ENCODE assay signal across 17 cellular contexts in the genomic region with DNA sequence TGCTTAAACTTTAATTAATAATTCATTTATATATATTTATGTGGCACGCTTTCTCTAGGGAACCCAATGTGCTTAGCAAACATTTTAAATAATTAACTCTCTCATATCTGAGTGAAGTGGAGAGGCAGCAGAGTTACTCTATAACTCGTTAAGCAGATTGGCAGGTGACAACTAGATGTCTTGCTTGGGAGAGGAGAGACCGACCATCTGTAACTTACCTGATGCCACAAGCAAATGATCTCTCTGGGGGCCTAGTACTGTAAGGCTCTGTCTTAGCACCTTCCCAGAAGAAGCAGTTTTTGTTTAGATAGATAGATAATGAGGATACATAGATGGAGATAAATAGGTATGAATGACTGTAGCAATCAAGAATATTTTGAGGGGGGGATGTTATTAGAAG. TPM values are rescaled to one million over a fixed set of nuclear protein-coding genes. Genes with fewer than 3 reads are reported as not detected.
DNase-seq lines count a peak whose midpoint lies in the region; ATAC-seq, FAIRE-seq and TF ChIP-seq lines count a peak whose summit lies in the region.
"Had no signal": no experiment of that assay in that cellular context is flagged by ENCODE, and none has a peak within 500 bp of the region (broad histone marks: within the 10 kb centered on the region; RNA-seq: fewer than 3 reads in every experiment).

No MANE protein-coding gene starts in this region.

- TF ChIP-seq EP300 in GM12878 (IDR thresholded peaks at IDR 0.05; ENCODE audit: borderline replicate concordance in 1 of 2, control insufficient read depth in 1 of 2, low read depth in 2 of 2, low read length in 2 of 2): no peak

- RAD21 ChIA-PET in GM12878 (lab: Charles Lee; ENCODE audit: unreplicated experiment): no interaction called here

- BruUV-seq in GM12878 (replicated peaks; lab: Mats Ljungman, UMichigan): no TSS peak

- no peaks in the 10 kb centered on the region; a peak in 1 of 4 replicates for H3K27me3 ChIP-seq in GM12878 (replicated peaks in 1 of 2; ENCODE audit: control insufficient read depth in 2 of 2, insufficient read depth in 2 of 2, low read length in 1 of 2)
- H3K27me3 ChIP-seq in body of pancreas: no peaks in the 10 kb centered on the region
- H3K27me3 ChIP-seq: BLaER1 treated with 17β-estradiol and CSF1 and Interleukin-3, amounts not matched to agents 10 nM and 100 nM; gastrocnemius medialis had no signal

- SMC1A ChIA-PET in GM12878 (lab: Charles Lee; ENCODE audit: uncharacterized antibody, unreplicated experiment): interaction anchor here (1.6 kb wide), 1 partner anchor 15 kb away, joined by 5 read pairs; no protein-coding TSS in a partner anchor

- H4K20me1 ChIP-seq in GM12878 (ENCODE audit: control insufficient read depth, insufficient read depth): no peaks in the 10 kb centered on the region
- H4K20me1 ChIP-seq: BLaER1 treated with 17β-estradiol and CSF1 and Interleukin-3, amounts not matched to agents 10 nM and 100 nM had no signal

- in situ Hi-C loops in GM12878 (cut with MboI): no loop called here

- H3K36me3 ChIP-seq in GM12878 (ENCODE audit: control insufficient read depth in 2 of 2, insufficient read depth in 2 of 2, low read length in 1 of 2) (no peaks in the 10 kb centered on the region), body of pancreas (replicated peaks in 1 of 2; ENCODE audit: insufficient read depth in 1 of 2, low read depth in 2 of 2) (no peaks in the 10 kb centered on the region)
- H3K36me3 ChIP-seq: gastrocnemius medialis had no signal

- WGBS in GM12878 (ENCODE audit: insufficient coverage, insufficient replicate concordance, low lambda C conversion rate, missing lambda C conversion rate): 51% methylated on average over 3 of the region's 3 CpGs
- WGBS in body of pancreas, 2 donors: 85 to 89% methylated on average over 3 of the region's 3 CpGs

- H3K79me2 ChIP-seq in GM12878 (ENCODE audit: control insufficient read depth, insufficient read depth, low read length): no peaks in the 10 kb centered on the region

- H2AFZ ChIP-seq in GM12878 (ENCODE audit: control insufficient read depth, low read depth, low read length): no peak overlapping the region

- CTCF ChIA-PET in GM12878 (lab: Yijun Ruan, JAX): interaction anchor here (1.5 kb wide), 1 partner anchor 15 kb away, joined by 3 read pairs; no protein-coding TSS in a partner anchor

- no peak for TF ChIP-seq RAD21 in GM12878 (IDR thresholded peaks at IDR 0.05; ENCODE audit: insufficient read depth, low read depth, low read length)

- DNase-seq in GM12878 (ENCODE audit: low read depth, low spot score) (no peak), body of pancreas (no peak), sciatic nerve (ENCODE audit: low spot score) (no peak), HK-2 (ENCODE audit: unreplicated experiment) (no peak), T-helper 1 cell (no peak)
- DNase-seq: activated naive CD4-positive, alpha-beta T cell treated with anti-CD3 and anti-CD28 coated beads for 36 hours; caudate nucleus; EL; gastrocnemius medialis; H9; T-helper 9 cell had no signal

- ATAC-seq in GM19023 (IDR thresholded peaks at IDR 0.05; ENCODE audit: unreplicated experiment): peak; percentile 39
- ATAC-seq in GM21717 (IDR thresholded peaks at IDR 0.05; ENCODE audit: unreplicated experiment): peak; percentile 46
- ATAC-seq in HG03196 (IDR thresholded peaks at IDR 0.05; ENCODE audit: unreplicated experiment): peak; percentile 66
- ATAC-seq in GM12878: peak; percentile 48
- ATAC-seq in body of pancreas: no peak
- no peak for ATAC-seq in sciatic nerve
- ATAC-seq: gastrocnemius medialis had no signal

- H3K9me3 ChIP-seq in GM12878 (replicated peaks; ENCODE audit: control insufficient read depth, insufficient read depth, low read length): peaks cover 10% of the 10 kb centered on the region; the same call in 2 of the 3 replicates
- no peaks in the 10 kb centered on the region for H3K9me3 ChIP-seq in body of pancreas
- H3K9me3 ChIP-seq: gastrocnemius medialis had no signal

- H3K27ac ChIP-seq in GM12878 (ENCODE audit: control insufficient read depth, insufficient read depth) (peak overlapping the region; percentile 89), body of pancreas (no peak overlapping the region)
- H3K27ac ChIP-seq: BLaER1 treated with 17β-estradiol and CSF1 and Interleukin-3, amounts not matched to agents 10 nM and 100 nM; gastrocnemius medialis had no signal

- TF ChIP-seq POLR2A in GM12878 (IDR thresholded peaks at IDR 0.05; ENCODE audit: low read depth, low read length) (no peak), body of pancreas (IDR thresholded peaks at IDR 0.05) (no peak)

- H3K4me2 ChIP-seq in GM12878 (ENCODE audit: control insufficient read depth, insufficient read depth): peak overlapping the region; percentile 10; the same call in 1 of the 2 replicates

- H3K4me3 ChIP-seq in GM12878: no peak overlapping the region
- H3K4me3 ChIP-seq in body of pancreas: no peak overlapping the region
- H3K4me3 ChIP-seq: BLaER1 treated with 17β-estradiol and CSF1 and Interleukin-3, amounts not matched to agents 10 nM and 100 nM; gastrocnemius medialis had no signal

- TF ChIP-seq CTCF in GM12878 (IDR thresholded peaks at IDR 0.05 in 2 of 3, conservative IDR thresholded peaks at IDR 0.05 in 1 of 3; ENCODE audit: control insufficient read depth in 2 of 3, extremely low read depth in 1 of 3, insufficient read depth in 1 of 3, low read depth in 3 of 3, low read length in 3 of 3): no peak
- TF ChIP-seq CTCF in body of pancreas (IDR thresholded peaks at IDR 0.05): no peak

- POLR2A ChIA-PET in GM12878 (lab: Charles Lee): no interaction called here

- no peak for FAIRE-seq in GM12878 (lab: Jason Lieb, UNC)
- FAIRE-seq: endometrium, keratinocyte had no signal

- H3K9ac ChIP-seq in GM12878 (ENCODE audit: control insufficient read depth, insufficient read depth, low read length): no peak overlapping the region
- H3K9ac ChIP-seq: BLaER1 treated with 17β-estradiol and CSF1 and Interleukin-3, amounts not matched to agents 10 nM and 100 nM had no signal

- peaks cover 96% of the 10 kb centered on the region for H3K4me1 ChIP-seq in GM12878 (ENCODE audit: control insufficient read depth, insufficient read depth, low read length)
- H3K4me1 ChIP-seq in body of pancreas: peaks cover 14% of the 10 kb centered on the region
- H3K4me1 ChIP-seq: gastrocnemius medialis had no signal

- intact Hi-C loops in GM12878 (cut with micrococcal nuclease; ENCODE audit: unreplicated experiment): no loop called here
- intact Hi-C loops in body of pancreas (cut with DNase I): no loop called here
- intact Hi-C loops in sciatic nerve (cut with DNase I): no loop called here

TF ChIP-seq in GM12878, 131 proteins besides CTCF, POLR2A, EP300 and RAD21 (continues in another document):
- TF ChIP-seq, protein P1, sequence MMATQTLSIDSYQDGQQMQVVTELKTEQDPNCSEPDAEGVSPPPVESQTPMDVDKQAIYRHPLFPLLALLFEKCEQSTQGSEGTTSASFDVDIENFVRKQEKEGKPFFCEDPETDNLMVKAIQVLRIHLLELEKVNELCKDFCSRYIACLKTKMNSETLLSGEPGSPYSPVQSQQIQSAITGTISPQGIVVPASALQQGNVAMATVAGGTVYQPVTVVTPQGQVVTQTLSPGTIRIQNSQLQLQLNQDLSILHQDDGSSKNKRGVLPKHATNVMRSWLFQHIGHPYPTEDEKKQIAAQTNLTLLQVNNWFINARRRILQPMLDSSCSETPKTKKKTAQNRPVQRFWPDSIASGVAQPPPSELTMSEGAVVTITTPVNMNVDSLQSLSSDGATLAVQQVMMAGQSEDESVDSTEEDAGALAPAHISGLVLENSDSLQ (IDR thresholded peaks at IDR 0.05): peak; percentile 65
- TF ChIP-seq BHLHE40 (IDR thresholded peaks at IDR 0.05; ENCODE audit: borderline replicate concordance in 1 of 2, low read depth in 2 of 2, low read length in 1 of 2) (peak in 1 of 2 experiments; percentile 21; a peak in 1 of 4 replicates), HDGF (IDR thresholded peaks at IDR 0.05) (no peak), FOXK2 (IDR thresholded peaks at IDR 0.05) (no peak)

RNA-seq across cellular contexts. Expression of a gene that starts 11.9 kb away (rescaled TPM):
- total RNA-seq in GM12878 (2013; cell fraction: nucleolus; rRNA removed): 303 and 318 TPM in 2 replicates
- total RNA-seq in GM12878 (2014; rRNA removed) (49.5 and 56.9 TPM in 2 replicates), GM12878 (2014; rRNA removed; fragmentation: Illumina TruSeq; extraction: Trizol) (64.8 and 71.3 TPM in 2 replicates), GM12878 (2021) (52.0 and 54.6 TPM in 2 replicates), body of pancreas (10 to 100 TPM; 32.3 to 64.1 TPM), sciatic nerve (17.1 TPM)
- 65.9 TPM for polyA plus RNA-seq in GM12878 (2011; ENCODE audit: low read depth)
- polyA plus RNA-seq in GM12878 (2011; rRNA removed) (43.2 and 48.5 TPM in 2 replicates), GM12878 (2014; fragmentation: Illumina TruSeq; extraction: Trizol) (82.2 and 100 TPM in 2 replicates), GM12878 (2014; fragmentation: Nextera tagmentation; extraction: Ambion mirVana) (10 to 100 TPM; 26.9 to 28.4 TPM), GM12878 (2014; rRNA removed) (48.3 and 51.4 TPM in 2 replicates), GM12878 (2016; fragmentation: Nextera tagmentation; extraction: Ambion mirVana) (10 to 100 TPM; 20.4 to 29.5 TPM)
- polyA plus RNA-seq in GM12878 (2011; cell fraction: cytosol; rRNA removed): 18.9 and 20.7 TPM in 2 replicates
- polyA plus RNA-seq in GM12878 (2011; cell fraction: nucleus; rRNA removed): 29.6 and 33.5 TPM in 2 replicates
- 59.5 and 76.1 TPM in 2 replicates for polyA plus RNA-seq in GM12878 (2012)
- polyA minus RNA-seq in GM12878 (2011; rRNA and poly(A)+ RNA removed): 72.8 and 86.8 TPM in 2 replicates
- 13.0 and 18.8 TPM in 2 replicates for polyA minus RNA-seq in GM12878 (2011; cell fraction: cytosol; rRNA and poly(A)+ RNA removed)
- 27.8 and 34.7 TPM in 2 replicates for polyA minus RNA-seq in GM12878 (2011; cell fraction: nucleus; rRNA and poly(A)+ RNA removed)

RNA-seq across cellular contexts. Expression of a gene that starts 39.4 kb away (rescaled TPM):
- total RNA-seq in GM12878 (2013; cell fraction: nucleolus; rRNA removed): 3.4 and 6.1 TPM in 2 replicates
- total RNA-seq in GM12878 (2014; rRNA removed): 19.8 and 26.9 TPM in 2 replicates
- 21.8 and 22.3 TPM in 2 replicates for total RNA-seq in GM12878 (2014; rRNA removed; fragmentation: Illumina TruSeq; extraction: Trizol)
- total RNA-seq in GM12878 (2021): 17.3 and 18.3 TPM in 2 replicates
- 25.9 TPM for polyA plus RNA-seq in GM12878 (2011; ENCODE audit: low read depth)
- polyA plus RNA-seq in GM12878 (2011; rRNA removed): 33.7 and 52.5 TPM in 2 replicates
- 15.9 and 17.9 TPM in 2 replicates for polyA plus RNA-seq in GM12878 (2011; cell fraction: cytosol; rRNA removed)
- 7.0 and 7.9 TPM in 2 replicates for polyA plus RNA-seq in GM12878 (2011; cell fraction: nucleus; rRNA removed)
- 31.8 and 32.8 TPM in 2 replicates for polyA plus RNA-seq in GM12878 (2012)
- 19.8 and 24.0 TPM in 2 replicates for polyA plus RNA-seq in GM12878 (2014; fragmentation: Illumina TruSeq; extraction: Trizol)
- 10 to 100 TPM; 32.5 to 32.6 TPM for polyA plus RNA-seq in GM12878 (2014; fragmentation: Nextera tagmentation; extraction: Ambion mirVana)
- polyA plus RNA-seq in GM12878 (2014; rRNA removed): 22.5 and 25.0 TPM in 2 replicates
- 10 to 100 TPM; 35.2 to 38.0 TPM for polyA plus RNA-seq in GM12878 (2016; fragmentation: Nextera tagmentation; extraction: Ambion mirVana)
- 3.4 and 4.9 TPM in 2 replicates for polyA minus RNA-seq in GM12878 (2011; rRNA and poly(A)+ RNA removed)
- polyA minus RNA-seq in GM12878 (2011; cell fraction: cytosol; rRNA and poly(A)+ RNA removed): 3.2 and 6.7 TPM in 2 replicates
- polyA minus RNA-seq in GM12878 (2011; cell fraction: nucleus; rRNA and poly(A)+ RNA removed): 1.1 and 1.5 TPM in 2 replicates
- 10 to 100 TPM in 1 of 2 donors, under 1 TPM in 1; 0.99 to 21.5 TPM for total RNA-seq in body of pancreas
- 22.7 TPM for total RNA-seq in sciatic nerve

Comparison
In these comparisons a context has a peak if more than half of its experiments do, and no peak if none do; other contexts are left out.
1. ATAC-seq: peak in GM19023 (single experiment), GM21717 (single experiment), HG03196 (single experiment) and GM12878 (single experiment); none in body of pancreas (single experiment) and sciatic nerve (single experiment).